ENCODE assay signal across 14 cellular contexts in genomic region chr14:94481468-94482131, GRCh38. TPM values are rescaled to one million over a fixed set of nuclear protein-coding genes. Genes with fewer than 3 reads are reported as not detected.
A peak's percentile ranks its signal among the peaks of the same experiment; 100 is the strongest.
DNase-seq lines count a peak whose midpoint lies in the region; ATAC-seq, FAIRE-seq and TF ChIP-seq lines count a peak whose summit lies in the region.
"Had no signal": no experiment of that assay in that cellular context is flagged by ENCODE, and none has a peak within 500 bp of the region (broad histone marks: within the 10 kb centered on the region; RNA-seq: fewer than 3 reads in every experiment).

No MANE protein-coding gene starts in this region.

- DNase-seq in activated CD4-positive, alpha-beta T cell treated with anti-CD3 and anti-CD28 coated beads for 36 hours = peak; percentile 51
- no peak for DNase-seq in activated CD4-positive, alpha-beta T cell treated with anti-CD3 and anti-CD28 coated beads for 4 hours
- DNase-seq in RCC 7860 (ENCODE audit: low spot score) (peak; percentile 85), foreskin keratinocyte (no peak), upper lobe of right lung (no peak), COLO829 (ENCODE audit: low spot score) (no peak)
- no peak for DNase-seq in activated CD8-positive, alpha-beta memory T cell treated with anti-CD3 and anti-CD28 coated beads for 24 hours
- DNase-seq: heart right ventricle; stimulated activated CD4-positive, alpha-beta T cell treated with anti-CD3 and anti-CD28 coated beads, Interleukin-12 subunit alpha, Interleukin-12 subunit beta, amount 100 ng/mL, for 4 hours; thyroid gland had no signal

- peaks cover 35% of the 10 kb centered on the region for H3K4me1 Mint-ChIP-seq in activated CD4-positive, alpha-beta T cell treated with anti-CD3 and anti-CD28 coated beads for 36 hours

- peak; percentile 27 for FAIRE-seq in RCC 7860 (lab: Jason Lieb, UNC)
- FAIRE-seq: A204.1 had no signal

- peak; percentile 49 for ATAC-seq in activated CD4-positive, alpha-beta T cell treated with anti-CD3 and anti-CD28 coated beads for 36 hours
- ATAC-seq in foreskin keratinocyte (peak; percentile 15), upper lobe of right lung (peak; percentile 82), GM21619 (IDR thresholded peaks at IDR 0.05; ENCODE audit: unreplicated experiment) (no peak)
- ATAC-seq: activated CD4-positive, CD25-positive, alpha-beta regulatory T cell treated with anti-CD3 and anti-CD28 coated beads, Interleukin-2, amount 50 U/mL, for 24 hours; heart right ventricle had no signal

- no peaks in the 10 kb centered on the region for H3K36me3 Mint-ChIP-seq in activated CD4-positive, alpha-beta T cell treated with anti-CD3 and anti-CD28 coated beads for 36 hours (ENCODE audit: low read depth)

- H3K9me3 Mint-ChIP-seq in activated CD4-positive, alpha-beta T cell treated with anti-CD3 and anti-CD28 coated beads for 36 hours (ENCODE audit: low read depth) = peaks cover 13% of the 10 kb centered on the region

- intact Hi-C loops in activated CD4-positive, alpha-beta T cell treated with anti-CD3 and anti-CD28 coated beads for 36 hours (cut with DNase I, micrococcal nuclease) = no loop called here
- intact Hi-C loops in upper lobe of right lung (cut with DNase I) = no loop called here

- no peaks in the 10 kb centered on the region for H3K4me1 ChIP-seq in foreskin keratinocyte
- no peaks in the 10 kb centered on the region for H3K4me1 ChIP-seq in upper lobe of right lung

- H3K27ac ChIP-seq in foreskin keratinocyte = no peak overlapping the region
- H3K27ac ChIP-seq in upper lobe of right lung = no peak overlapping the region
- H3K27ac ChIP-seq: heart right ventricle, thyroid gland had no signal

- H3K27me3 Mint-ChIP-seq in activated CD4-positive, alpha-beta T cell treated with anti-CD3 and anti-CD28 coated beads for 36 hours = no peaks in the 10 kb centered on the region

- H3K36me3 ChIP-seq in upper lobe of right lung = no peaks in the 10 kb centered on the region
- H3K36me3 ChIP-seq: heart right ventricle, thyroid gland had no signal

- no peaks in the 10 kb centered on the region for H3K9me3 ChIP-seq in upper lobe of right lung
- H3K9me3 ChIP-seq: thyroid gland had no signal

- TF ChIP-seq CTCF in foreskin keratinocyte (conservative IDR thresholded peaks at IDR 0.05) = no peak
- no peak for TF ChIP-seq CTCF in upper lobe of right lung (IDR thresholded peaks at IDR 0.05)

- no peak overlapping the region for H3K4me3 Mint-ChIP-seq in activated CD4-positive, alpha-beta T cell treated with anti-CD3 and anti-CD28 coated beads for 36 hours
- H3K4me3 Mint-ChIP-seq: activated T-helper 1 cell treated with anti-CD3 and anti-CD28 coated beads, Interleukin-12 subunit alpha, Interleukin-12 subunit beta, Interleukin-2, Interleukin-4 antibody, amounts not matched to agents 30 ng/mL and 10 ng/mL and 1 ng/mL, durations not matched to agents 14 hours and 24 hours and 36 hours had no signal

- POLR2A ChIA-PET in activated CD4-positive, alpha-beta T cell treated with anti-CD3 and anti-CD28 coated beads for 36 hours (lab: Charles Lee) = no interaction called here

- H3K27me3 ChIP-seq in foreskin keratinocyte = no peaks in the 10 kb centered on the region
- H3K27me3 ChIP-seq in upper lobe of right lung = peaks cover 2% of the 10 kb centered on the region
- H3K27me3 ChIP-seq: thyroid gland had no signal

- CTCF ChIA-PET in activated CD4-positive, alpha-beta T cell treated with anti-CD3 and anti-CD28 coated beads for 36 hours (lab: Charles Lee) = no interaction called here

- peak overlapping the region; percentile 15 for H3K27ac Mint-ChIP-seq in activated CD4-positive, alpha-beta T cell treated with anti-CD3 and anti-CD28 coated beads for 36 hours
- H3K27ac Mint-ChIP-seq: activated T-helper 1 cell treated with anti-CD3 and anti-CD28 coated beads, Interleukin-12 subunit alpha, Interleukin-12 subunit beta, Interleukin-2, Interleukin-4 antibody, amounts not matched to agents 30 ng/mL and 10 ng/mL and 1 ng/mL, durations not matched to agents 14 hours and 24 hours and 36 hours had no signal

- H3K4me3 ChIP-seq in upper lobe of right lung = no peak overlapping the region
- H3K4me3 ChIP-seq: heart right ventricle, thyroid gland had no signal

RNA-seq across cellular contexts. Expression of gene SERPINA9, which starts 5.6 kb away (rescaled TPM):
- total RNA-seq in activated CD4-positive, alpha-beta T cell treated with anti-CD3 and anti-CD28 coated beads for 36 hours = not detected
- not detected in 2 replicates for total RNA-seq in foreskin keratinocyte
- polyA plus RNA-seq in foreskin keratinocyte = not detected in 2 replicates
- not detected for total RNA-seq in upper lobe of right lung
- total RNA-seq: activated T-helper 1 cell treated with anti-CD3 and anti-CD28 coated beads, Interleukin-12 subunit alpha, Interleukin-12 subunit beta, Interleukin-2, Interleukin-4 antibody, amounts not matched to agents 30 ng/mL and 10 ng/mL and 1 ng/mL, durations not matched to agents 14 hours and 24 hours and 36 hours; heart right ventricle; thyroid gland had no signal
- polyA plus RNA-seq: heart right ventricle had no signal

RNA-seq across cellular contexts. Expression of gene SERPINA12, which starts 27.7 kb away (rescaled TPM):
- total RNA-seq in activated CD4-positive, alpha-beta T cell treated with anti-CD3 and anti-CD28 coated beads for 36 hours = not detected
- total RNA-seq in foreskin keratinocyte = not detected in 2 replicates
- polyA plus RNA-seq in foreskin keratinocyte = not detected in 2 replicates
- total RNA-seq in upper lobe of right lung = not detected
- total RNA-seq: activated T-helper 1 cell treated with anti-CD3 and anti-CD28 coated beads, Interleukin-12 subunit alpha, Interleukin-12 subunit beta, Interleukin-2, Interleukin-4 antibody, amounts not matched to agents 30 ng/mL and 10 ng/mL and 1 ng/mL, durations not matched to agents 14 hours and 24 hours and 36 hours; heart right ventricle; thyroid gland had no signal
- polyA plus RNA-seq: heart right ventricle had no signal

RNA-seq across cellular contexts. Expression of gene SERPINA11, which starts 29.0 kb away (rescaled TPM):
- total RNA-seq in activated CD4-positive, alpha-beta T cell treated with anti-CD3 and anti-CD28 coated beads for 36 hours = not detected
- total RNA-seq in foreskin keratinocyte = not detected in 2 replicates
- not detected in 2 replicates for polyA plus RNA-seq in foreskin keratinocyte
- not detected for total RNA-seq in upper lobe of right lung
- total RNA-seq: activated T-helper 1 cell treated with anti-CD3 and anti-CD28 coated beads, Interleukin-12 subunit alpha, Interleukin-12 subunit beta, Interleukin-2, Interleukin-4 antibody, amounts not matched to agents 30 ng/mL and 10 ng/mL and 1 ng/mL, durations not matched to agents 14 hours and 24 hours and 36 hours; heart right ventricle; thyroid gland had no signal
- polyA plus RNA-seq: heart right ventricle had no signal

Comparison
In these comparisons a context has a peak if more than half of its experiments do, and no peak if none do; other contexts are left out.
1. DNase-seq: peak in activated CD4-positive, alpha-beta T cell treated with anti-CD3 and anti-CD28 coated beads for 36 hours (single experiment) and RCC 7860 (single experiment); none in activated CD4-positive, alpha-beta T cell treated with anti-CD3 and anti-CD28 coated beads for 4 hours (0 of 2), foreskin keratinocyte (0 of 2), upper lobe of right lung (single experiment), activated CD8-positive, alpha-beta memory T cell treated with anti-CD3 and anti-CD28 coated beads for 24 hours (single experiment) and COLO829 (single experiment).